Comparison of ENCODE assay signal across 9 cellular contexts in the genomic region with DNA sequence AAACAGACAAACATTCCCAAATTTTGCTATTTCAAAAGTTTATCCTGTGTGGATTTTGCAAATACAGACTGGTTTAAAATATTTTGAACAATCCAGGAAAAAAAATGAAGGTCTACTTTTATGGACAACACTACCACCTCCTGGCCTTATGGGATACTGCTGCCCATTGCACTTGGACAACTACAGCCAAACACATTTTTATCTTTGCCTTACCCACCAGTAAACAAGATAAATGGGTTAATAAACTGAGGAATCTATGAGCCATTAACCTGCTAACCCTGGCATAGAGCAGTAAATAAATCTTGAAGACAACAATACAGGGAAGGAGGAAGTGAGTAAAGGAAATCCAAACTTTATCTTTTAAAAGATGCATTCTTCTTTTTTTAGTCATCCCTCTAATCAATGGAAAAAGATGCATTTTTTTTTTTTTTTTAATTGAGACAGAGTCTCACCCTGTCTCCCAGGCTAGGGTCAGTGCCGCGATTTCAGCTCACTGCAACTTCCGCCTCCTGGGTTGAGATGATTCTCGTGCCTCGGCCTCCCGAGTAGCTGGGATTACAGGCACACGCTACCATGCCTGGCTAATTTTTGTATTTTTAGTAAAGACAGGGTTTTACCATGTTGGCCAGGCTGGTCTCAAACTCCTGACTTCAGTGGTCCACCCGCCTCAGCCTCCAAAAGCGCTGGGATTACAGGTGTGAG. TPM values are rescaled to one million over a fixed set of nuclear protein-coding genes. Genes with fewer than 3 reads are reported as not detected.
DNase-seq lines count a peak whose midpoint lies in the region; ATAC-seq, FAIRE-seq and TF ChIP-seq lines count a peak whose summit lies in the region.
"Had no signal": no experiment of that assay in that cellular context is flagged by ENCODE, and none has a peak within 500 bp of the region (broad histone marks: within the 10 kb centered on the region; RNA-seq: fewer than 3 reads in every experiment).

No MANE protein-coding gene starts in this region.

- H3K4me3 Mint-ChIP-seq in CD14-positive monocyte, result no peak overlapping the region
- H3K4me3 Mint-ChIP-seq in activated CD8-positive, alpha-beta T cell treated with anti-CD3 and anti-CD28 coated beads, Interleukin-2, amount 10 ng/mL, durations not matched to agents 7 days and 5 days, result no peak overlapping the region

- DNase-seq in CD14-positive monocyte (ENCODE audit: low spot score), result no peak
- peak; percentile 22 for DNase-seq in GM18507 (ENCODE audit: extremely low spot score, insufficient read length, low read depth)
- peak; percentile 4 to 52 for DNase-seq in NCI-H526 (lab: John Stamatoyannopoulos, UW)
- DNase-seq in activated CD8-positive, alpha-beta T cell treated with anti-CD3 and anti-CD28 coated beads, Interleukin-2, amount 10 ng/mL, durations not matched to agents 7 days and 5 days, result peak; percentile 56
- peak; percentile 67 to 83 for DNase-seq in foreskin fibroblast
- DNase-seq in pulmonary artery endothelial cell (ENCODE audit: low read depth, low spot score), result peak; percentile 75

- peaks cover 13 to 29% (median 23%) of the 10 kb centered on the region in 3 donors for H3K27me3 Mint-ChIP-seq in CD14-positive monocyte (ENCODE audit: low read depth in 3 of 3)
- H3K27me3 Mint-ChIP-seq in activated CD8-positive, alpha-beta T cell treated with anti-CD3 and anti-CD28 coated beads, Interleukin-2, amount 10 ng/mL, durations not matched to agents 7 days and 5 days (ENCODE audit: low read depth), result peaks cover 19% of the 10 kb centered on the region

- intact Hi-C loops in CD14-positive monocyte (cut with micrococcal nuclease), result loop anchor here (2.0 to 10.0 kb wide), 5 partner anchors 53 to 269 kb away; partner anchors contain the start of gene PRELID3A (in 2 of the 2)

- no peak overlapping the region for H3K4me3 ChIP-seq in foreskin fibroblast (ENCODE audit: low read depth in 1 of 2, low read length in 2 of 2)
- H3K4me3 ChIP-seq: skin epidermis had no signal

- peaks cover 0 to 3% of the 10 kb centered on the region in 2 donors for H3K36me3 Mint-ChIP-seq in CD14-positive monocyte
- H3K36me3 Mint-ChIP-seq in activated CD8-positive, alpha-beta T cell treated with anti-CD3 and anti-CD28 coated beads, Interleukin-2, amount 10 ng/mL, durations not matched to agents 7 days and 5 days (ENCODE audit: low read depth), result peaks cover 4% of the 10 kb centered on the region

- no peak overlapping the region for H3K27ac Mint-ChIP-seq in CD14-positive monocyte
- no peak overlapping the region for H3K27ac Mint-ChIP-seq in activated CD8-positive, alpha-beta T cell treated with anti-CD3 and anti-CD28 coated beads, Interleukin-2, amount 10 ng/mL, durations not matched to agents 7 days and 5 days

- TF ChIP-seq CTCF in CD14-positive monocyte (IDR thresholded peaks at IDR 0.05) (peak; percentile 87), foreskin fibroblast (IDR thresholded peaks at IDR 0.05; ENCODE audit: low read depth, low read length) (peak; percentile 81)

- CTCF ChIA-PET in activated CD8-positive, alpha-beta T cell treated with anti-CD3 and anti-CD28 coated beads, Interleukin-2, amount 10 ng/mL, durations not matched to agents 7 days and 5 days (lab: Charles Lee), result interaction anchor here (1.0 to 7.1 kb wide), 8 partner anchors 20 to 332 kb away, joined by 3 to 73 read pairs (median 6); partner anchors contain the start of gene AFG3L2

- peaks cover 11% of the 10 kb centered on the region for H3K4me1 Mint-ChIP-seq in CD14-positive monocyte
- peaks cover 10% of the 10 kb centered on the region for H3K4me1 Mint-ChIP-seq in activated CD8-positive, alpha-beta T cell treated with anti-CD3 and anti-CD28 coated beads, Interleukin-2, amount 10 ng/mL, durations not matched to agents 7 days and 5 days (ENCODE audit: low read depth)

- POLR2A ChIA-PET in activated CD8-positive, alpha-beta T cell treated with anti-CD3 and anti-CD28 coated beads, Interleukin-2, amount 10 ng/mL, durations not matched to agents 7 days and 5 days (lab: Charles Lee), result no interaction called here

- no peak for ATAC-seq in activated CD8-positive, alpha-beta T cell treated with anti-CD3 and anti-CD28 coated beads, Interleukin-2, amount 10 ng/mL, durations not matched to agents 7 days and 5 days
- ATAC-seq in HG02678 (IDR thresholded peaks at IDR 0.05; ENCODE audit: unreplicated experiment), result no peak
- no peak for ATAC-seq in activated CD4-positive, CD25-positive, alpha-beta regulatory T cell treated with anti-CD3 and anti-CD28 coated beads, Interleukin-2, amount 50 U/mL, for 24 hours

- H3K9me3 Mint-ChIP-seq in CD14-positive monocyte, result peaks cover 0 to 11% (median 0%) of the 10 kb centered on the region in 7 donors
- H3K9me3 Mint-ChIP-seq in activated CD8-positive, alpha-beta T cell treated with anti-CD3 and anti-CD28 coated beads, Interleukin-2, amount 10 ng/mL, durations not matched to agents 7 days and 5 days (ENCODE audit: insufficient read depth), result no peaks in the 10 kb centered on the region

- peak; percentile 77 for FAIRE-seq in GM18507 (lab: Jason Lieb, UNC)

RNA-seq across cellular contexts. Expression of gene SPIRE1, which starts 2.1 kb away (rescaled TPM):
- 1 to 10 TPM; 1.7 to 1.8 TPM for polyA plus RNA-seq in CD14-positive monocyte
- 1 to 10 TPM; 2.5 to 2.7 TPM for total RNA-seq in activated CD8-positive, alpha-beta T cell treated with anti-CD3 and anti-CD28 coated beads, Interleukin-2, amount 10 ng/mL, durations not matched to agents 7 days and 5 days
- 31.8 and 36.6 TPM in 2 replicates for total RNA-seq in pulmonary artery endothelial cell

RNA-seq across cellular contexts. Expression of gene CEP76, which starts 42.5 kb away (rescaled TPM):
- polyA plus RNA-seq in CD14-positive monocyte, result 1 to 10 TPM; 2.7 to 3.4 TPM
- 10 to 100 TPM; 12.9 to 17.2 TPM for total RNA-seq in activated CD8-positive, alpha-beta T cell treated with anti-CD3 and anti-CD28 coated beads, Interleukin-2, amount 10 ng/mL, durations not matched to agents 7 days and 5 days
- 10.6 and 16.7 TPM in 2 replicates for total RNA-seq in pulmonary artery endothelial cell

RNA-seq across cellular contexts. Expression of gene PSMG2, which starts 42.8 kb away (rescaled TPM):
- polyA plus RNA-seq in CD14-positive monocyte, result 100 to 1,000 TPM; 118 to 143 TPM
- total RNA-seq in activated CD8-positive, alpha-beta T cell treated with anti-CD3 and anti-CD28 coated beads, Interleukin-2, amount 10 ng/mL, durations not matched to agents 7 days and 5 days, result 100 to 1,000 TPM; 104 to 108 TPM
- 69.1 and 89.0 TPM in 2 replicates for total RNA-seq in pulmonary artery endothelial cell
